8 cellular contexts compared by ENCODE assay signal in genomic region chr7:48035967-48036478, GRCh38. TPM values are rescaled to one million over a fixed set of nuclear protein-coding genes. Genes with fewer than 3 reads are reported as not detected.
DNase-seq lines count a peak whose midpoint lies in the region; ATAC-seq, FAIRE-seq and TF ChIP-seq lines count a peak whose summit lies in the region.

No MANE protein-coding gene starts in this region.

- peaks cover 3% of the 10 kb centered on the region for H3K4me1 Mint-ChIP-seq in memory B cell

- FAIRE-seq in GM12891 (lab: Jason Lieb, UNC): peak; percentile 38

- no peaks in the 10 kb centered on the region for H3K9me3 ChIP-seq in upper lobe of right lung

- no peak for TF ChIP-seq POLR2A in GM12891 (IDR thresholded peaks at IDR 0.05; ENCODE audit: low read depth, low read length)

- H3K36me3 ChIP-seq in upper lobe of right lung: no peaks in the 10 kb centered on the region

- intact Hi-C loops in upper lobe of right lung (cut with DNase I): no loop called here

- H3K27ac Mint-ChIP-seq in memory B cell: peak overlapping the region; percentile 87

- H3K27ac ChIP-seq in coronary artery: no peak overlapping the region
- no peak overlapping the region for H3K27ac ChIP-seq in upper lobe of right lung

- H3K36me3 Mint-ChIP-seq in memory B cell: no peaks in the 10 kb centered on the region

- DNase-seq in GM12891 (ENCODE audit: insufficient read length, low spot score): no peak
- peak; percentile 26 for DNase-seq in M059J (ENCODE audit: low read depth)
- no peak for DNase-seq in coronary artery (ENCODE audit: low spot score)
- peak; percentile 1 to 17 for DNase-seq in memory B cell (ENCODE audit: low spot score in 2 of 2)
- DNase-seq in upper lobe of right lung: peak; percentile 72
- no peak for DNase-seq in activated gamma-delta T cell (lab: John Stamatoyannopoulos, UW)
- DNase-seq in hippocampal formation (lab: John Stamatoyannopoulos, UW): no peak

- peaks cover 9% of the 10 kb centered on the region for H3K4me1 ChIP-seq in upper lobe of right lung

- H3K27me3 Mint-ChIP-seq in memory B cell: peaks cover 13% of the 10 kb centered on the region

- peak overlapping the region; percentile 84 for H3K4me3 Mint-ChIP-seq in memory B cell

- no peak for ATAC-seq in memory B cell (ENCODE audit: low read depth)
- peak; percentile 36 for ATAC-seq in upper lobe of right lung
- no peak for ATAC-seq in GM18517 (IDR thresholded peaks at IDR 0.05; ENCODE audit: unreplicated experiment)

- H3K4me3 ChIP-seq in coronary artery (peak overlapping the region; percentile 82), upper lobe of right lung (peak overlapping the region; percentile 48)

- no peaks in the 10 kb centered on the region for H3K9me3 Mint-ChIP-seq in memory B cell

- H3K27me3 ChIP-seq in upper lobe of right lung: peaks cover 19% of the 10 kb centered on the region

- TF ChIP-seq CTCF in coronary artery (IDR thresholded peaks at IDR 0.05) (no peak), upper lobe of right lung (IDR thresholded peaks at IDR 0.05) (no peak)

TF ChIP-seq in GM12891, 5 proteins besides CTCF, POLR2A, EP300 and RAD21:
- TF ChIP-seq SPI1 (IDR thresholded peaks at IDR 0.05; ENCODE audit: low read depth, low read length): no peak
- TF ChIP-seq POLR2AphosphoS5 (IDR thresholded peaks at IDR 0.05; ENCODE audit: low read depth, low read length): no peak
- TF ChIP-seq TAF1 (IDR thresholded peaks at IDR 0.05; ENCODE audit: low read depth, low read length): no peak
- no peak for TF ChIP-seq POU2F2 (IDR thresholded peaks at IDR 0.05; ENCODE audit: low read depth, low read length)
- TF ChIP-seq PAX5 (IDR thresholded peaks at IDR 0.05; ENCODE audit: insufficient read depth, low read length, severe bottlenecking): no peak
TF ChIP-seq in GM12891: peak in this region for 0.

RNA-seq across cellular contexts. Expression of gene C7orf57, which starts 0.7 kb away (rescaled TPM):
- not detected for polyA plus RNA-seq in GM12891 (2012; ENCODE audit: low read depth, missing spikeins)
- total RNA-seq in M059J (2014; rRNA removed; shearing (Covaris generic)): 0.25 and 0.62 TPM in 2 replicates
- total RNA-seq in upper lobe of right lung: not detected

RNA-seq across cellular contexts. Expression of gene SUN3, which starts 7.1 kb away (rescaled TPM):
- not detected for polyA plus RNA-seq in GM12891 (2012; ENCODE audit: low read depth, missing spikeins)
- 0.59 TPM in 1 of 2 replicates, not detected in the other for total RNA-seq in M059J (2014; rRNA removed; shearing (Covaris generic))
- total RNA-seq in upper lobe of right lung: not detected

RNA-seq across cellular contexts. Expression of gene UPP1, which starts 53.0 kb away (rescaled TPM):
- polyA plus RNA-seq in GM12891 (2012; ENCODE audit: low read depth, missing spikeins): 2.2 TPM
- total RNA-seq in M059J (2014; rRNA removed; shearing (Covaris generic)): 11.7 and 21.1 TPM in 2 replicates
- total RNA-seq in upper lobe of right lung: 68.9 TPM

RNA-seq across cellular contexts. Expression of gene HUS1, which starts 56.6 kb away (rescaled TPM):
- 12.8 TPM for polyA plus RNA-seq in GM12891 (2012; ENCODE audit: low read depth, missing spikeins)
- 7.5 and 19.4 TPM in 2 replicates for total RNA-seq in M059J (2014; rRNA removed; shearing (Covaris generic))
- 34.5 TPM for total RNA-seq in upper lobe of right lung

Comparison
In these comparisons a context has a peak if more than half of its experiments do, and no peak if none do; other contexts are left out.
1. DNase-seq: peak in M059J (single experiment), memory B cell (2 of 2) and upper lobe of right lung (single experiment); none in GM12891 (single experiment), coronary artery (single experiment), activated gamma-delta T cell (single experiment) and hippocampal formation (0 of 2).